ENCODE assay signal across 8 cellular contexts in genomic region chr14:81170104-81170828, GRCh38. TPM values are rescaled to one million over a fixed set of nuclear protein-coding genes. Genes with fewer than 3 reads are reported as not detected.
DNase-seq lines count a peak whose midpoint lies in the region; ATAC-seq and TF ChIP-seq lines count a peak whose summit lies in the region.

No MANE protein-coding gene starts in this region.

- H3K36me3 Mint-ChIP-seq in activated T-helper 1 cell treated with anti-CD3 and anti-CD28 coated beads, Interleukin-12 subunit alpha, Interleukin-12 subunit beta, Interleukin-2, Interleukin-4 antibody, amounts not matched to agents 30 ng/mL and 10 ng/mL and 1 ng/mL, durations not matched to agents 14 hours and 24 hours and 36 hours (ENCODE audit: low read depth): peaks cover 4% of the 10 kb centered on the region
- H3K36me3 Mint-ChIP-seq in naive thymus-derived CD8-positive, alpha-beta T cell: no peaks in the 10 kb centered on the region

- H3K27ac ChIP-seq in DOHH2 (ENCODE audit: low read depth, low read length): peak overlapping the region; percentile 67
- H3K27ac ChIP-seq in KMS-11: peak overlapping the region; percentile 88
- H3K27ac ChIP-seq in Panc1 (ENCODE audit: low read length): peak overlapping the region; percentile 82

- peaks cover 20% of the 10 kb centered on the region for H3F3A ChIP-seq in DOHH2 (ENCODE audit: control insufficient read depth, insufficient read depth)

- intact Hi-C loops in Panc1 (cut with micrococcal nuclease; ENCODE audit: unreplicated experiment): loop anchor here (10.0 kb wide), 1 partner anchor 215 kb away; the partner anchor contains the start of gene TSHR
- intact Hi-C loops in activated T-helper 1 cell treated with anti-CD3 and anti-CD28 coated beads, Interleukin-12 subunit alpha, Interleukin-12 subunit beta, Interleukin-2, Interleukin-4 antibody, amounts not matched to agents 30 ng/mL and 10 ng/mL and 1 ng/mL, durations not matched to agents 14 hours and 24 hours and 36 hours (cut with micrococcal nuclease): loop anchor here (1.0 to 5.0 kb wide), 10 partner anchors 17 to 363 kb away; partner anchors contain the start of genes CEP128 and SEL1L

- peak overlapping the region; percentile 78; the same call in 1 of the 2 replicates for H3K9ac ChIP-seq in KMS-11

- in situ Hi-C loops in Panc1 (cut with HindIII; ENCODE audit: low pct_unique_long_range_greater_than_20kb, low sequenced_read_pairs): no loop called here

- H4K20me1 ChIP-seq in DOHH2 (ENCODE audit: control insufficient read depth, insufficient read depth, low read depth, low read length) (no peaks in the 10 kb centered on the region), KMS-11 (ENCODE audit: insufficient read depth) (no peaks in the 10 kb centered on the region)

- no peaks in the 10 kb centered on the region for H3K27me3 Mint-ChIP-seq in activated T-helper 1 cell treated with anti-CD3 and anti-CD28 coated beads, Interleukin-12 subunit alpha, Interleukin-12 subunit beta, Interleukin-2, Interleukin-4 antibody, amounts not matched to agents 30 ng/mL and 10 ng/mL and 1 ng/mL, durations not matched to agents 14 hours and 24 hours and 36 hours (ENCODE audit: insufficient read depth)
- H3K27me3 Mint-ChIP-seq in naive thymus-derived CD8-positive, alpha-beta T cell: no peaks in the 10 kb centered on the region

- H3K27me3 ChIP-seq in DOHH2 (ENCODE audit: control insufficient read depth, low read length) (no peaks in the 10 kb centered on the region), KMS-11 (ENCODE audit: insufficient read depth, low read depth) (no peaks in the 10 kb centered on the region), Panc1 (ENCODE audit: control insufficient read depth, insufficient read depth, low read length) (no peaks in the 10 kb centered on the region)

- DNase-seq in Panc1 (ENCODE audit: low read depth, low spot score) (peak; percentile 71), fibroblast of mammary gland (ENCODE audit: low read depth) (peak; percentile 82)
- DNase-seq in activated T-helper 1 cell treated with anti-CD3 and anti-CD28 coated beads, Interleukin-12 subunit alpha, Interleukin-12 subunit beta, Interleukin-2, Interleukin-4 antibody, amounts not matched to agents 30 ng/mL and 10 ng/mL and 1 ng/mL, durations not matched to agents 14 hours and 24 hours and 36 hours (ENCODE audit: low spot score): peak; percentile 82
- DNase-seq in naive thymus-derived CD8-positive, alpha-beta T cell: peak; percentile 78 to 96 (median 84)
- peak; percentile 74 to 98 (median 86) for DNase-seq in stimulated activated naive CD4-positive, alpha-beta T cell (lab: John Stamatoyannopoulos, UW)

- no peaks in the 10 kb centered on the region for H3K9me2 ChIP-seq in DOHH2 (replicated peaks; ENCODE audit: control insufficient read depth, low read length)

- H3K4me2 ChIP-seq in DOHH2 (ENCODE audit: low read length) (peak overlapping the region; percentile 80), KMS-11 (peak overlapping the region; percentile 78)

- peak overlapping the region; percentile 89 for H3K4me3 Mint-ChIP-seq in activated T-helper 1 cell treated with anti-CD3 and anti-CD28 coated beads, Interleukin-12 subunit alpha, Interleukin-12 subunit beta, Interleukin-2, Interleukin-4 antibody, amounts not matched to agents 30 ng/mL and 10 ng/mL and 1 ng/mL, durations not matched to agents 14 hours and 24 hours and 36 hours
- peak overlapping the region; percentile 88 to 97 (median 94) for H3K4me3 Mint-ChIP-seq in naive thymus-derived CD8-positive, alpha-beta T cell

- H3K79me2 ChIP-seq in DOHH2 (ENCODE audit: control insufficient read depth, low read length) (no peaks in the 10 kb centered on the region), KMS-11 (ENCODE audit: insufficient read depth, low read depth) (no peaks in the 10 kb centered on the region)

- H2AFZ ChIP-seq in KMS-11 (ENCODE audit: low read depth): peak overlapping the region; percentile 81

- no peaks in the 10 kb centered on the region for H3K9me3 Mint-ChIP-seq in activated T-helper 1 cell treated with anti-CD3 and anti-CD28 coated beads, Interleukin-12 subunit alpha, Interleukin-12 subunit beta, Interleukin-2, Interleukin-4 antibody, amounts not matched to agents 30 ng/mL and 10 ng/mL and 1 ng/mL, durations not matched to agents 14 hours and 24 hours and 36 hours
- no peaks in the 10 kb centered on the region for H3K9me3 Mint-ChIP-seq in naive thymus-derived CD8-positive, alpha-beta T cell

- H3K4me3 ChIP-seq in DOHH2 (ENCODE audit: low read length) (peak overlapping the region; percentile 76), KMS-11 (IDR thresholded peaks at IDR 0.05; ENCODE audit: insufficient read depth, low read depth, low read length) (no peak overlapping the region), Panc1 (ENCODE audit: low read depth in 2 of 2, low read length in 2 of 2) (peak overlapping the region; percentile 57 to 61), fibroblast of mammary gland (ENCODE audit: control insufficient read depth, low read depth, low read length) (peak overlapping the region; percentile 74)

- TF ChIP-seq CTCF in DOHH2 (IDR thresholded peaks at IDR 0.05; ENCODE audit: low read depth, low read length, poor library complexity, severe bottlenecking) (peak; percentile 91), KMS-11 (conservative IDR thresholded peaks at IDR 0.05; ENCODE audit: low read depth, low read length) (peak; percentile 88), Panc1 (IDR thresholded peaks at IDR 0.05) (peak; percentile 88), fibroblast of mammary gland (conservative IDR thresholded peaks at IDR 0.05; ENCODE audit: control insufficient read depth, insufficient read depth, low read depth, low read length) (peak; percentile 94)

- H3K9me3 ChIP-seq in DOHH2 (ENCODE audit: control insufficient read depth, insufficient read depth, low read length) (no peaks in the 10 kb centered on the region), Panc1 (ENCODE audit: control insufficient read depth, insufficient read depth, low read depth, low read length) (no peaks in the 10 kb centered on the region)

- POLR2A ChIA-PET in Panc1 (lab: Charles Lee): no interaction called here
- POLR2A ChIA-PET in naive thymus-derived CD8-positive, alpha-beta T cell (lab: Charles Lee): interaction anchor here (0.5 to 2.0 kb wide), 7 partner anchors 10 to 363 kb away, joined by 3 to 24 read pairs (median 3); partner anchors contain the start of genes CEP128, GTF2A1 and SEL1L

- peaks cover 40% of the 10 kb centered on the region for H3K4me1 Mint-ChIP-seq in activated T-helper 1 cell treated with anti-CD3 and anti-CD28 coated beads, Interleukin-12 subunit alpha, Interleukin-12 subunit beta, Interleukin-2, Interleukin-4 antibody, amounts not matched to agents 30 ng/mL and 10 ng/mL and 1 ng/mL, durations not matched to agents 14 hours and 24 hours and 36 hours (ENCODE audit: low read depth)
- peaks cover 13 to 30% (median 24%) of the 10 kb centered on the region in 4 donors for H3K4me1 Mint-ChIP-seq in naive thymus-derived CD8-positive, alpha-beta T cell

- CTCF ChIA-PET in Panc1 (lab: Charles Lee): interaction anchor here (0.6 to 1.1 kb wide), 2 partner anchors 86 to 173 kb away, joined by 3 to 6 read pairs; no protein-coding TSS in a partner anchor

- H3K27ac Mint-ChIP-seq in activated T-helper 1 cell treated with anti-CD3 and anti-CD28 coated beads, Interleukin-12 subunit alpha, Interleukin-12 subunit beta, Interleukin-2, Interleukin-4 antibody, amounts not matched to agents 30 ng/mL and 10 ng/mL and 1 ng/mL, durations not matched to agents 14 hours and 24 hours and 36 hours: peak overlapping the region; percentile 94
- peak overlapping the region; percentile 13 to 97 (median 94) for H3K27ac Mint-ChIP-seq in naive thymus-derived CD8-positive, alpha-beta T cell

- no TSS peak for BruUV-seq in Panc1 (replicated peaks; lab: Mats Ljungman, UMichigan)

- H3K36me3 ChIP-seq in DOHH2 (ENCODE audit: control insufficient read depth, low read length) (no peaks in the 10 kb centered on the region; the same call in 1 of the 2 replicates), KMS-11 (ENCODE audit: insufficient read depth) (no peaks in the 10 kb centered on the region), Panc1 (ENCODE audit: control insufficient read depth, insufficient read depth, low read length) (no peaks in the 10 kb centered on the region)

- peaks cover 59% of the 10 kb centered on the region for H3K4me1 ChIP-seq in DOHH2 (ENCODE audit: control insufficient read depth, low read length)
- H3K4me1 ChIP-seq in KMS-11 (ENCODE audit: low read depth, poor library complexity, severe bottlenecking): peaks cover 23% of the 10 kb centered on the region
- H3K4me1 ChIP-seq in Panc1 (ENCODE audit: control insufficient read depth, insufficient read depth, low read length): no peaks in the 10 kb centered on the region; the same call in 1 of the 2 replicates

- ATAC-seq in GM21737 (IDR thresholded peaks at IDR 0.05; ENCODE audit: unreplicated experiment): peak; percentile 93
- ATAC-seq in Panc1: peak; percentile 100
- ATAC-seq in naive thymus-derived CD8-positive, alpha-beta T cell: peak; percentile 96 to 98

RNA-seq across cellular contexts. Expression of gene GTF2A1, which starts 50.5 kb away (rescaled TPM):
- total RNA-seq in Panc1 (2021; ENCODE audit: unreplicated experiment): 34.4 TPM
- polyA plus RNA-seq in Panc1 (2012; ENCODE audit: insufficient read length): 15.3 TPM
- total RNA-seq in activated T-helper 1 cell treated with anti-CD3 and anti-CD28 coated beads, Interleukin-12 subunit alpha, Interleukin-12 subunit beta, Interleukin-2, Interleukin-4 antibody, amounts not matched to agents 30 ng/mL and 10 ng/mL and 1 ng/mL, durations not matched to agents 14 hours and 24 hours and 36 hours: 41.0 and 42.7 TPM in 2 replicates
- 10 to 100 TPM; 30.4 to 32.1 TPM for total RNA-seq in naive thymus-derived CD8-positive, alpha-beta T cell
- 1 to 10 TPM; 7.2 to 8.9 (median 8.8) TPM for polyA plus RNA-seq in naive thymus-derived CD8-positive, alpha-beta T cell
